In genomic region chr3:114221881-114222264, GRCh38 we compare ENCODE assay signal across 17 cellular contexts. TPM values are rescaled to one million over a fixed set of nuclear protein-coding genes. Genes with fewer than 3 reads are reported as not detected.
DNase-seq lines count a peak whose midpoint lies in the region; ATAC-seq lines count a peak whose summit lies in the region.
"Had no signal": no experiment of that assay in that cellular context is flagged by ENCODE, and none has a peak within 500 bp of the region (broad histone marks: within the 10 kb centered on the region; RNA-seq: fewer than 3 reads in every experiment).

No MANE protein-coding gene starts in this region.

- peaks cover 100% of the 10 kb centered on the region for H3K4me1 ChIP-seq in CD4-positive, alpha-beta memory T cell (ENCODE audit: insufficient read depth, low read length)
- H3K4me1 ChIP-seq: right lobe of liver had no signal

- no peak for ATAC-seq in naive thymus-derived CD8-positive, alpha-beta T cell
- no peak for ATAC-seq in HG03439 (IDR thresholded peaks at IDR 0.05; ENCODE audit: unreplicated experiment)
- ATAC-seq in GM19351 (IDR thresholded peaks at IDR 0.05; ENCODE audit: unreplicated experiment), result no peak
- ATAC-seq: right lobe of liver had no signal

- no peaks in the 10 kb centered on the region for H3K27me3 Mint-ChIP-seq in CD4-positive, alpha-beta memory T cell
- H3K27me3 Mint-ChIP-seq in IgD-negative memory B cell, result no peaks in the 10 kb centered on the region
- H3K27me3 Mint-ChIP-seq in activated naive CD8-positive, alpha-beta T cell, result no peaks in the 10 kb centered on the region
- H3K27me3 Mint-ChIP-seq in naive thymus-derived CD8-positive, alpha-beta T cell, result no peaks in the 10 kb centered on the region

- no peak overlapping the region for H3K4me3 ChIP-seq in CD4-positive, alpha-beta memory T cell (ENCODE audit: low read length in 2 of 2)
- H3K4me3 ChIP-seq: heart right ventricle, ovary, right lobe of liver had no signal

- H3K9me3 Mint-ChIP-seq in CD4-positive, alpha-beta memory T cell, result peaks cover 2 to 25% (median 16%) of the 10 kb centered on the region in 8 donors
- peaks cover 0 to 4% (median 3%) of the 10 kb centered on the region in 3 donors for H3K9me3 Mint-ChIP-seq in IgD-negative memory B cell
- H3K9me3 Mint-ChIP-seq in activated naive CD8-positive, alpha-beta T cell (ENCODE audit: low read depth), result peaks cover 4% of the 10 kb centered on the region
- peaks cover 6 to 25% (median 18%) of the 10 kb centered on the region in 9 donors for H3K9me3 Mint-ChIP-seq in naive thymus-derived CD8-positive, alpha-beta T cell

- peaks cover 3 to 5% of the 10 kb centered on the region in 2 donors for H3K9me3 ChIP-seq in CD4-positive, alpha-beta memory T cell (ENCODE audit: control insufficient read depth in 1 of 2, low read length in 2 of 2)
- H3K9me3 ChIP-seq: ovary, right lobe of liver had no signal

- no peaks in the 10 kb centered on the region for H3K27me3 ChIP-seq in CD4-positive, alpha-beta memory T cell (ENCODE audit: insufficient read depth, low read length)
- H3K27me3 ChIP-seq: ovary, right lobe of liver had no signal

- intact Hi-C loops in CD4-positive, alpha-beta memory T cell (cut with micrococcal nuclease), result loop anchor here (2.0 kb wide), 1 partner anchor 69 kb away; no protein-coding TSS in a partner anchor

- H3K36me3 Mint-ChIP-seq in CD4-positive, alpha-beta memory T cell, result peaks cover 13 to 35% of the 10 kb centered on the region in 2 donors
- H3K36me3 Mint-ChIP-seq in IgD-negative memory B cell, result peaks cover 2% of the 10 kb centered on the region
- H3K36me3 Mint-ChIP-seq in activated naive CD8-positive, alpha-beta T cell, result peaks cover 30% of the 10 kb centered on the region
- peaks cover 0 to 22% (median 17%) of the 10 kb centered on the region in 3 donors for H3K36me3 Mint-ChIP-seq in naive thymus-derived CD8-positive, alpha-beta T cell

- peak overlapping the region; percentile 86 to 96 (median 93) for H3K27ac Mint-ChIP-seq in CD4-positive, alpha-beta memory T cell
- peak overlapping the region; percentile 40 to 88 (median 49) for H3K27ac Mint-ChIP-seq in IgD-negative memory B cell
- H3K27ac Mint-ChIP-seq in activated naive CD8-positive, alpha-beta T cell, result peak overlapping the region; percentile 97
- peak overlapping the region in 9 of 10 donors; percentile 75 to 99 (median 90) for H3K27ac Mint-ChIP-seq in naive thymus-derived CD8-positive, alpha-beta T cell

- no peak for DNase-seq in CD4-positive, alpha-beta memory T cell
- DNase-seq in naive thymus-derived CD8-positive, alpha-beta T cell, result no peak
- no peak for DNase-seq in HCEC 1CT
- DNase-seq: heart right ventricle, NCI-H1105, NCI-H510A, ovary, right lobe of liver, trophoblast cell had no signal

- H3K27ac ChIP-seq in CD4-positive, alpha-beta memory T cell (ENCODE audit: low read depth, low read length), result peak overlapping the region; percentile 51
- H3K27ac ChIP-seq: ovary, right lobe of liver had no signal

- peaks cover 0 to 64% (median 27%) of the 10 kb centered on the region in 4 donors for H3K4me1 Mint-ChIP-seq in CD4-positive, alpha-beta memory T cell
- peaks cover 55 to 62% (median 60%) of the 10 kb centered on the region in 3 donors for H3K4me1 Mint-ChIP-seq in IgD-negative memory B cell
- peaks cover 72% of the 10 kb centered on the region for H3K4me1 Mint-ChIP-seq in activated naive CD8-positive, alpha-beta T cell (ENCODE audit: low read depth)
- H3K4me1 Mint-ChIP-seq in naive thymus-derived CD8-positive, alpha-beta T cell, result peaks cover 41 to 69% (median 58%) of the 10 kb centered on the region in 4 donors

- peak overlapping the region; percentile 7 to 67 (median 50) for H3K4me3 Mint-ChIP-seq in CD4-positive, alpha-beta memory T cell
- H3K4me3 Mint-ChIP-seq in IgD-negative memory B cell, result peak overlapping the region in 2 of 4 donors; percentile 41 to 76
- peak overlapping the region; percentile 4 for H3K4me3 Mint-ChIP-seq in activated naive CD8-positive, alpha-beta T cell
- peak overlapping the region in 1 of 10 donors; percentile 37 for H3K4me3 Mint-ChIP-seq in naive thymus-derived CD8-positive, alpha-beta T cell

- CTCF ChIA-PET in CD4-positive, alpha-beta memory T cell (lab: Charles Lee; ENCODE audit: partially characterized antibody), result interaction anchor here (1.0 to 5.9 kb wide), 9 partner anchors 8 to 89 kb away, joined by 3 to 73 read pairs (median 10); partner anchors contain the start of gene TIGIT

- POLR2A ChIA-PET in CD4-positive, alpha-beta memory T cell (lab: Charles Lee; ENCODE audit: partially characterized antibody), result interaction anchor here (0.5 to 9.0 kb wide), 8 partner anchors 9 to 289 kb away, joined by 3 to 236 read pairs (median 24); partner anchors contain the start of genes TIGIT and ZNF80
- POLR2A ChIA-PET in naive thymus-derived CD8-positive, alpha-beta T cell (lab: Charles Lee), result interaction anchor here (0.8 to 16.6 kb wide), 3 partner anchors 7 to 71 kb away, joined by 3 to 365 read pairs (median 56); no protein-coding TSS in a partner anchor

- no peaks in the 10 kb centered on the region for H3K36me3 ChIP-seq in CD4-positive, alpha-beta memory T cell (ENCODE audit: insufficient read depth, low read length)
- H3K36me3 ChIP-seq: heart right ventricle, ovary, right lobe of liver had no signal

RNA-seq across cellular contexts. Expression of gene ZNF80, which starts 15.5 kb away (rescaled TPM):
- 1 to 10 TPM; 1.1 TPM for total RNA-seq in CD4-positive, alpha-beta memory T cell
- under 1 TPM; 0.34 to 0.64 TPM for polyA plus RNA-seq in CD4-positive, alpha-beta memory T cell
- not detected for polyA plus RNA-seq in IgD-negative memory B cell
- 1 to 10 TPM; 1.7 to 2.5 TPM for total RNA-seq in naive thymus-derived CD8-positive, alpha-beta T cell
- polyA plus RNA-seq in naive thymus-derived CD8-positive, alpha-beta T cell, result 1 to 10 TPM in 1 of 3 donors, under 1 TPM in 2; 0.08 to 8.0 (median 0.28) TPM
- total RNA-seq: H4, HT1080, lower leg skin, right lobe of liver had no signal
- polyA plus RNA-seq: heart right ventricle had no signal

RNA-seq across cellular contexts. Expression of gene DRD3, which starts 43.0 kb away (rescaled TPM):
- under 1 TPM; 0.28 to 0.35 TPM for total RNA-seq in CD4-positive, alpha-beta memory T cell
- not detected for polyA plus RNA-seq in CD4-positive, alpha-beta memory T cell
- polyA plus RNA-seq in IgD-negative memory B cell, result not detected
- under 1 TPM in 1 of 2 experiments, not detected in 1; 0.23 TPM for total RNA-seq in naive thymus-derived CD8-positive, alpha-beta T cell
- polyA plus RNA-seq in naive thymus-derived CD8-positive, alpha-beta T cell, result under 1 TPM in 2 of 3 donors, not detected in 1; 0.12 to 0.16 TPM
- total RNA-seq: H4, heart right ventricle, HT1080, LHCN-M2, lower leg skin, ovary, right lobe of liver had no signal
- polyA plus RNA-seq: heart right ventricle, ovary had no signal
